Comparison of ENCODE assay signal across 20 cellular contexts in genomic region chr7:87225696-87226095, GRCh38. TPM values are rescaled to one million over a fixed set of nuclear protein-coding genes. Genes with fewer than 3 reads are reported as not detected.
DNase-seq lines count a peak whose midpoint lies in the region; ATAC-seq, FAIRE-seq and TF ChIP-seq lines count a peak whose summit lies in the region.
"Had no signal": no experiment of that assay in that cellular context is flagged by ENCODE, and none has a peak within 500 bp of the region (broad histone marks: within the 10 kb centered on the region; RNA-seq: fewer than 3 reads in every experiment).

No MANE protein-coding gene starts in this region.

- 0 out of 3 replicates have a peak, but pooled peaks have one; percentile 32 for ATAC-seq in K562
- no peak for ATAC-seq in Right ventricle myocardium superior (ENCODE audit: poor library complexity)
- ATAC-seq: gastrocnemius medialis had no signal

- H3K79me1 ChIP-seq in neuronal stem cell (ENCODE audit: low read depth, low read length): no peaks in the 10 kb centered on the region

- POLR2A ChIA-PET in K562 (lab: Yijun Ruan, JAX): interaction anchor here (1.1 kb wide), 1 partner anchor 15 kb away, joined by 6 read pairs; no protein-coding TSS in a partner anchor

- 0% methylated on average over 1 of the region's 1 CpG for WGBS in K562 (ENCODE audit: insufficient coverage, low coverage, missing lambda C conversion rate)
- WGBS in neuronal stem cell (ENCODE audit: extremely low coverage in 2 of 2, insufficient read length in 2 of 2, insufficient replicate concordance in 1 of 2), 2 donors: no CpG with 5 or more reads among the region's 1 CpG

- no peak overlapping the region for H3K4ac ChIP-seq in neuronal stem cell (ENCODE audit: low read length)

- BruUV-seq in Calu3 (replicated peaks; lab: Mats Ljungman, UMichigan): no TSS peak
- BruUV-seq in K562 (replicated peaks; lab: Mats Ljungman, UMichigan): no TSS peak

- no peak for TF ChIP-seq EP300 in K562 (IDR thresholded peaks at IDR 0.05; ENCODE audit: low read length)

- no peaks in the 10 kb centered on the region for H3K9me3 Mint-ChIP-seq in Calu3 (ENCODE audit: low read depth, unreplicated experiment)
- H3K9me3 Mint-ChIP-seq in activated naive CD8-positive, alpha-beta T cell treated with anti-CD3 and anti-CD28 coated beads for 36 hours: no peaks in the 10 kb centered on the region
- H3K9me3 Mint-ChIP-seq: memory B cell; nephron; T-helper 2 cell treated with Interferon-gamma antibody and Interleukin-4, amounts not matched to agents 5 μg/mL and 100 μg/mL, for 36 hours had no signal

- H3K36me3 Mint-ChIP-seq in Calu3 (ENCODE audit: insufficient read depth, unreplicated experiment): peaks cover 3% of the 10 kb centered on the region
- H3K36me3 Mint-ChIP-seq in activated naive CD8-positive, alpha-beta T cell treated with anti-CD3 and anti-CD28 coated beads for 36 hours: no peaks in the 10 kb centered on the region
- H3K36me3 Mint-ChIP-seq: memory B cell had no signal

- no peaks in the 10 kb centered on the region for H3K79me2 ChIP-seq in K562 (ENCODE audit: control insufficient read depth, insufficient read depth, low read length)

- H3K4me1 ChIP-seq in K562 (replicated peaks in 1 of 2; ENCODE audit: control insufficient read depth in 2 of 2, insufficient read depth in 2 of 2, low read length in 2 of 2) (peaks cover 0 to 2% of the 10 kb centered on the region in 2 experiments; a peak in 2 of 5 replicates), neuronal stem cell (ENCODE audit: control insufficient read depth in 2 of 2, insufficient read depth in 1 of 2, low read depth in 1 of 2, low read length in 2 of 2) (peaks cover 2 to 4% of the 10 kb centered on the region in 2 donors)

- H3K36me3 ChIP-seq in K562 (ENCODE audit: control insufficient read depth, insufficient read depth, low read length) (no peaks in the 10 kb centered on the region), neuronal stem cell (replicated peaks in 1 of 2; ENCODE audit: control insufficient read depth in 2 of 2, insufficient read depth in 2 of 2, low read length in 2 of 2) (no peaks in the 10 kb centered on the region)
- H3K36me3 ChIP-seq: gastrocnemius medialis, vagina had no signal

- in situ Hi-C loops in K562 (cut with MboI): no loop called here

- no peak overlapping the region for H3K27ac Mint-ChIP-seq in Calu3 (ENCODE audit: unreplicated experiment)
- H3K27ac Mint-ChIP-seq in activated naive CD8-positive, alpha-beta T cell treated with anti-CD3 and anti-CD28 coated beads for 36 hours: no peak overlapping the region
- H3K27ac Mint-ChIP-seq: memory B cell; nephron; T-helper 2 cell treated with Interferon-gamma antibody and Interleukin-4, amounts not matched to agents 5 μg/mL and 100 μg/mL, for 36 hours had no signal

- H3K9ac ChIP-seq in K562 (ENCODE audit: insufficient read depth in 1 of 2, low read depth in 2 of 2, low read length in 2 of 2): no peak overlapping the region
- no peak overlapping the region for H3K9ac ChIP-seq in neuronal stem cell (ENCODE audit: low read depth, low read length, poor library complexity)

- no peak for FAIRE-seq in K562 (lab: Jason Lieb, UNC)
- FAIRE-seq: GM18507, HTR-8/SVneo had no signal

- no peak overlapping the region for H3K14ac ChIP-seq in neuronal stem cell (ENCODE audit: low read length)

- H2BK5ac ChIP-seq in neuronal stem cell (ENCODE audit: low read length): no peak overlapping the region

- H2BK12ac ChIP-seq in neuronal stem cell (ENCODE audit: low read length): no peak overlapping the region

- H3K27ac ChIP-seq in K562 (ENCODE audit: extremely low read depth, low read depth, low read length): no peak overlapping the region
- no peak overlapping the region for H3K27ac ChIP-seq in neuronal stem cell (replicated peaks; ENCODE audit: low read length)
- H3K27ac ChIP-seq: gastrocnemius medialis, vagina had no signal

- no peak for TF ChIP-seq POLR2A in K562 (conservative IDR thresholded peaks at IDR 0.05)

- no peak overlapping the region for H3K4me3 Mint-ChIP-seq in Calu3 (ENCODE audit: low read depth, unreplicated experiment)
- no peak overlapping the region for H3K4me3 Mint-ChIP-seq in activated naive CD8-positive, alpha-beta T cell treated with anti-CD3 and anti-CD28 coated beads for 36 hours
- H3K4me3 Mint-ChIP-seq: memory B cell; nephron; T-helper 2 cell treated with Interferon-gamma antibody and Interleukin-4, amounts not matched to agents 5 μg/mL and 100 μg/mL, for 36 hours had no signal

- no peak overlapping the region for H3K23ac ChIP-seq in neuronal stem cell (ENCODE audit: low read depth, low read length, poor library complexity)

- no peaks in the 10 kb centered on the region for H4K20me1 ChIP-seq in K562 (replicated peaks; ENCODE audit: control insufficient read depth, insufficient read depth, low read length)

- H2BK15ac ChIP-seq in neuronal stem cell (ENCODE audit: low read length): no peak overlapping the region

- TF ChIP-seq RAD21 in K562 (CRISPR knock-in tag; conservative IDR thresholded peaks at IDR 0.05 in 1 of 2, IDR thresholded peaks at IDR 0.05 in 1 of 2): no peak

- H3K18ac ChIP-seq in neuronal stem cell (ENCODE audit: low read length): no peak overlapping the region

- peak; percentile 24 for DNase-seq in Calu3
- DNase-seq in LoVo (ENCODE audit: low spot score): peak; percentile 8
- no peak for DNase-seq in K562 (ENCODE audit: extremely low read depth in 1 of 4, low spot score in 3 of 4)
- peak; percentile 60 for DNase-seq in iris pigment epithelial cell (ENCODE audit: low read depth)
- no peak for DNase-seq in neuronal stem cell (ENCODE audit: low spot score)
- no peak for DNase-seq in NCI-H345 (lab: John Stamatoyannopoulos, UW)
- no peak for DNase-seq in activated naive CD8-positive, alpha-beta T cell treated with anti-CD3 and anti-CD28 coated beads for 36 hours
- no peak for DNase-seq in Right ventricle myocardium superior
- DNase-seq: activated CD4-positive, alpha-beta T cell treated with anti-CD3 and anti-CD28 coated beads for 4 hours; activated naive CD4-positive, alpha-beta T cell treated with Interleukin-2 at 50 U/mL for 16 hours; DMS 273 treated with DMSO at 0.1 percent for 48 hours; gastrocnemius medialis; MV-4-11; NCI-H774 had no signal

- no peaks in the 10 kb centered on the region for H3K27me3 Mint-ChIP-seq in Calu3 (ENCODE audit: unreplicated experiment)
- peaks cover 3% of the 10 kb centered on the region for H3K27me3 Mint-ChIP-seq in activated naive CD8-positive, alpha-beta T cell treated with anti-CD3 and anti-CD28 coated beads for 36 hours
- H3K27me3 Mint-ChIP-seq: memory B cell had no signal

- intact Hi-C loops in Calu3 (cut with micrococcal nuclease; ENCODE audit: unreplicated experiment): no loop called here
- intact Hi-C loops in K562 (cut with micrococcal nuclease): no loop called here
- intact Hi-C loops in Right ventricle myocardium superior (cut with DNase I): no loop called here

- H3K9me3 ChIP-seq in K562 (replicated peaks; ENCODE audit: control insufficient read depth, insufficient read depth, low read depth, low read length): no peaks in the 10 kb centered on the region
- H3K9me3 ChIP-seq in neuronal stem cell (replicated peaks in 1 of 2; ENCODE audit: control insufficient read depth in 2 of 2, insufficient read depth in 1 of 2, low read depth in 1 of 2, low read length in 2 of 2): peaks cover 0 to 4% of the 10 kb centered on the region in 2 donors
- H3K9me3 ChIP-seq: gastrocnemius medialis, vagina had no signal

- H3K4me3 ChIP-seq in K562 (no peak overlapping the region), neuronal stem cell (ENCODE audit: low read length in 2 of 2) (no peak overlapping the region)
- H3K4me3 ChIP-seq: gastrocnemius medialis, vagina had no signal

- TF ChIP-seq CTCF in Calu3 (IDR thresholded peaks at IDR 0.05; ENCODE audit: unreplicated experiment): no peak
- no peak for TF ChIP-seq CTCF in K562 (IDR thresholded peaks at IDR 0.05 in 2 of 3, conservative IDR thresholded peaks at IDR 0.05 in 1 of 3; ENCODE audit: insufficient read depth in 2 of 3, low read depth in 1 of 3, low read length in 3 of 3)

- no peak overlapping the region for H4K8ac ChIP-seq in neuronal stem cell (ENCODE audit: low read depth, low read length)

- H3K4me1 Mint-ChIP-seq in Calu3 (ENCODE audit: low read depth, unreplicated experiment): no peaks in the 10 kb centered on the region
- H3K4me1 Mint-ChIP-seq in activated naive CD8-positive, alpha-beta T cell treated with anti-CD3 and anti-CD28 coated beads for 36 hours: peaks cover 22% of the 10 kb centered on the region
- H3K4me1 Mint-ChIP-seq: nephron had no signal

- H3K4me2 ChIP-seq in K562 (ENCODE audit: insufficient read depth, low read length): no peak overlapping the region
- H3K4me2 ChIP-seq in neuronal stem cell (ENCODE audit: insufficient read depth, low read length, poor library complexity, severe bottlenecking): no peak overlapping the region

- H3K27me3 ChIP-seq in K562 (ENCODE audit: control insufficient read depth in 2 of 2, insufficient read depth in 2 of 2, low read length in 2 of 2): peaks cover 23 to 26% of the 10 kb centered on the region in 2 experiments; a peak in 4 of 5 replicates
- H3K27me3 ChIP-seq in neuronal stem cell (ENCODE audit: control insufficient read depth in 3 of 3, insufficient read depth in 3 of 3, low read depth in 1 of 3, low read length in 3 of 3): peaks cover 0 to 68% (median 16%) of the 10 kb centered on the region in 3 experiments
- H3K27me3 ChIP-seq: gastrocnemius medialis, vagina had no signal

- H4K91ac ChIP-seq in neuronal stem cell (ENCODE audit: low read depth, low read length, poor library complexity): no peak overlapping the region

- H2AFZ ChIP-seq in K562 (ENCODE audit: low read depth, low read length): no peak overlapping the region
- H2AFZ ChIP-seq in neuronal stem cell (ENCODE audit: low read length): no peak overlapping the region

- no peaks in the 10 kb centered on the region for H3K9me1 ChIP-seq in K562 (ENCODE audit: control insufficient read depth, insufficient read depth, low read length)

- H2BK120ac ChIP-seq in neuronal stem cell (ENCODE audit: low read depth, low read length): no peak overlapping the region

- H2AK5ac ChIP-seq in neuronal stem cell (ENCODE audit: low read depth, low read length): no peak overlapping the region

- CTCF ChIA-PET in Calu3 (lab: Charles Lee) (no interaction called here), K562 (lab: Yijun Ruan, JAX; ENCODE audit: low intra/inter-chr PET ratio) (no interaction called here)

RNA-seq across cellular contexts. Expression of gene TMEM243, which starts 6.2 kb away (rescaled TPM):
- total RNA-seq in Calu3 (2022): 22.1 and 23.2 TPM in 2 replicates
- 3.9 and 7.3 TPM in 2 replicates for total RNA-seq in K562 (2011; cell fraction: chromatin; rRNA removed; ENCODE audit: low replicate concordance)
- 2.2 and 3.9 TPM in 2 replicates for total RNA-seq in K562 (2011; cell fraction: nucleolus; rRNA removed)
- total RNA-seq in K562 (2011; cell fraction: nucleoplasm; rRNA removed): 4.3 and 6.5 TPM in 2 replicates
- 6.6 and 8.6 TPM in 2 replicates for total RNA-seq in K562 (2014; rRNA removed)
- 8.4 and 8.6 TPM in 2 replicates for total RNA-seq in K562 (2014; rRNA removed; fragmentation: Illumina TruSeq; extraction: Trizol)
- total RNA-seq in K562 (2015; rRNA removed; fragmentation: Illumina TruSeq; extraction: Trizol): 5.2 and 6.7 TPM in 2 replicates
- total RNA-seq in K562 (2021): 5.7 and 6.1 TPM in 2 replicates
- polyA plus RNA-seq in K562 (2011; rRNA removed): 5.1 and 6.3 TPM in 2 replicates
- 1.8 and 4.2 TPM in 2 replicates for polyA plus RNA-seq in K562 (2011; cell fraction: cytosol; rRNA removed)
- 4.3 and 6.7 TPM in 2 replicates for polyA plus RNA-seq in K562 (2011; cell fraction: nucleus; rRNA removed)
- polyA plus RNA-seq in K562 (2012): 5.5 and 18.3 TPM in 2 replicates
- polyA plus RNA-seq in K562 (2014; fragmentation: Illumina TruSeq; extraction: Trizol): 6.3 and 6.6 TPM in 2 replicates
- 1 to 10 TPM; 3.9 to 4.2 TPM for polyA plus RNA-seq in K562 (2014; fragmentation: Nextera tagmentation; extraction: Ambion mirVana)
- 7.2 and 8.5 TPM in 2 replicates for polyA plus RNA-seq in K562 (2014; rRNA removed)
- 3.7 and 3.8 TPM in 2 replicates for polyA minus RNA-seq in K562 (2011; rRNA and poly(A)+ RNA removed)
- polyA minus RNA-seq in K562 (2011; cell fraction: cytosol; rRNA and poly(A)+ RNA removed): 3.5 TPM in 1 of 2 replicates, not detected in the other
- 2.3 and 7.2 TPM in 2 replicates for polyA minus RNA-seq in K562 (2011; cell fraction: nucleus; rRNA and poly(A)+ RNA removed)
- polyA plus RNA-seq in neuronal stem cell (2013, experiment 1 of 2): 23.8 TPM
- 24.7 TPM for polyA plus RNA-seq in neuronal stem cell (2013, experiment 2 of 2)
- 10 to 100 TPM; 86.3 to 94.9 TPM for total RNA-seq in activated naive CD8-positive, alpha-beta T cell treated with anti-CD3 and anti-CD28 coated beads for 36 hours
- 4.8 TPM for total RNA-seq in Right ventricle myocardium superior

Comparison
In these comparisons a context has a peak if more than half of its experiments do, and no peak if none do; other contexts are left out.
1. DNase-seq: peak in Calu3 (single experiment), LoVo (single experiment) and iris pigment epithelial cell (single experiment); none in K562 (0 of 4), neuronal stem cell (single experiment), NCI-H345 (single experiment), activated naive CD8-positive, alpha-beta T cell treated with anti-CD3 and anti-CD28 coated beads for 36 hours (single experiment) and Right ventricle myocardium superior (single experiment).